ENCODE assay signal across 1 cellular context in the genomic region with DNA sequence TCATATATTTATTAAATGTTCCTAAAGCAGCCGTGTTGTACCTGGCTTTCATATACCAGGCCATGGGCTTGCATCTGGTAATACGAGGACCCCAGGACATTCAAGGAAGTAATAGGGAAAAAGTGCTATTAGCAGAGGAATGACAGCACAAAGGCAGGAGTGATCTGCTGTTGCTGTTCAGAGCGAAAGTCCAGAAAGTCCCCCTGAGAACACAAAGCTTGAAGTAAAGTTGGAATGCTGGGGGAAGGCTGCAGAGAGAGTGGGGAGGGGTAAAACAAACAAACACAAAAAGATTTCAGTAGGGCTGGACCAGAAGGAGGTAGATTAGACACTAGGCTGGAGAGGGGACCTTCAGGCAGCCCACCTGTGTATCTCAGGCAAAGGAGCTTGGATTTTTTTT.
TF ChIP-seq lines count a peak whose summit lies in the region.

No MANE protein-coding gene starts in this region.

TF ChIP-seq in HepG2, 621 proteins besides CTCF, POLR2A, EP300 and RAD21 (continues in another document):
- peak; percentile 45; the same call in 1 of the 2 replicates for TF ChIP-seq MED1 (CRISPR knock-in tag; IDR thresholded peaks at IDR 0.05)
- TF ChIP-seq ZNF44 (CRISPR knock-in tag; IDR thresholded peaks at IDR 0.05), result peak; percentile 100
- no peak for TF ChIP-seq KLF6 (CRISPR knock-in tag; IDR thresholded peaks at IDR 0.05)
- TF ChIP-seq RXRB (CRISPR knock-in tag; IDR thresholded peaks at IDR 0.05; ENCODE audit: borderline replicate concordance), result peak; percentile 47; the same call in 1 of the 2 replicates
- 0 out of 2 replicates have a peak, but pooled peaks have one; percentile 11 for TF ChIP-seq REPIN1 (CRISPR knock-in tag; IDR thresholded peaks at IDR 0.05; ENCODE audit: borderline replicate concordance, low read depth)
- 0 out of 2 replicates have a peak, but pooled peaks have one; percentile 6 for TF ChIP-seq SRF (IDR thresholded peaks at IDR 0.05; ENCODE audit: low read depth, low read length)
- TF ChIP-seq, protein P1, sequence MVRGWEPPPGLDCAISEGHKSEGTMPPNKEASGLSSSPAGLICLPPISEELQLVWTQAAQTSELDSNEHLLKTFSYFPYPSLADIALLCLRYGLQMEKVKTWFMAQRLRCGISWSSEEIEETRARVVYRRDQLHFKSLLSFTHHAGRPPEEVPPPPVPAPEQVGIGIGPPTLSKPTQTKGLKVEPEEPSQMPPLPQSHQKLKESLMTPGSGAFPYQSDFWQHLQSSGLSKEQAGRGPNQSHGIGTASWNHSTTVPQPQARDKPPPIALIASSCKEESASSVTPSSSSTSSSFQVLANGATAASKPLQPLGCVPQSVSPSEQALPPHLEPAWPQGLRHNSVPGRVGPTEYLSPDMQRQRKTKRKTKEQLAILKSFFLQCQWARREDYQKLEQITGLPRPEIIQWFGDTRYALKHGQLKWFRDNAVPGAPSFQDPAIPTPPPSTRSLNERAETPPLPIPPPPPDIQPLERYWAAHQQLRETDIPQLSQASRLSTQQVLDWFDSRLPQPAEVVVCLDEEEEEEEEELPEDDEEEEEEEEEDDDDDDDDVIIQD (CRISPR knock-in tag; IDR thresholded peaks at IDR 0.05; ENCODE audit: low read depth), result 0 out of 2 replicates have a peak, but pooled peaks have one; percentile 28
- TF ChIP-seq ETS1 (CRISPR knock-in tag; IDR thresholded peaks at IDR 0.05), result no peak
- TF ChIP-seq MLX (CRISPR knock-in tag; IDR thresholded peaks at IDR 0.05), result no peak
- TF ChIP-seq PHF8 (CRISPR knock-in tag; IDR thresholded peaks at IDR 0.05), result 0 out of 2 replicates have a peak, but pooled peaks have one; percentile 14
- TF ChIP-seq, protein P2, sequence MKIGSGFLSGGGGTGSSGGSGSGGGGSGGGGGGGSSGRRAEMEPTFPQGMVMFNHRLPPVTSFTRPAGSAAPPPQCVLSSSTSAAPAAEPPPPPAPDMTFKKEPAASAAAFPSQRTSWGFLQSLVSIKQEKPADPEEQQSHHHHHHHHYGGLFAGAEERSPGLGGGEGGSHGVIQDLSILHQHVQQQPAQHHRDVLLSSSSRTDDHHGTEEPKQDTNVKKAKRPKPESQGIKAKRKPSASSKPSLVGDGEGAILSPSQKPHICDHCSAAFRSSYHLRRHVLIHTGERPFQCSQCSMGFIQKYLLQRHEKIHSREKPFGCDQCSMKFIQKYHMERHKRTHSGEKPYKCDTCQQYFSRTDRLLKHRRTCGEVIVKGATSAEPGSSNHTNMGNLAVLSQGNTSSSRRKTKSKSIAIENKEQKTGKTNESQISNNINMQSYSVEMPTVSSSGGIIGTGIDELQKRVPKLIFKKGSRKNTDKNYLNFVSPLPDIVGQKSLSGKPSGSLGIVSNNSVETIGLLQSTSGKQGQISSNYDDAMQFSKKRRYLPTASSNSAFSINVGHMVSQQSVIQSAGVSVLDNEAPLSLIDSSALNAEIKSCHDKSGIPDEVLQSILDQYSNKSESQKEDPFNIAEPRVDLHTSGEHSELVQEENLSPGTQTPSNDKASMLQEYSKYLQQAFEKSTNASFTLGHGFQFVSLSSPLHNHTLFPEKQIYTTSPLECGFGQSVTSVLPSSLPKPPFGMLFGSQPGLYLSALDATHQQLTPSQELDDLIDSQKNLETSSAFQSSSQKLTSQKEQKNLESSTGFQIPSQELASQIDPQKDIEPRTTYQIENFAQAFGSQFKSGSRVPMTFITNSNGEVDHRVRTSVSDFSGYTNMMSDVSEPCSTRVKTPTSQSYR (CRISPR knock-in tag; IDR thresholded peaks at IDR 0.05; ENCODE audit: borderline replicate concordance), result peak; percentile 89; the same call in 1 of the 2 replicates
- TF ChIP-seq, protein P3, sequence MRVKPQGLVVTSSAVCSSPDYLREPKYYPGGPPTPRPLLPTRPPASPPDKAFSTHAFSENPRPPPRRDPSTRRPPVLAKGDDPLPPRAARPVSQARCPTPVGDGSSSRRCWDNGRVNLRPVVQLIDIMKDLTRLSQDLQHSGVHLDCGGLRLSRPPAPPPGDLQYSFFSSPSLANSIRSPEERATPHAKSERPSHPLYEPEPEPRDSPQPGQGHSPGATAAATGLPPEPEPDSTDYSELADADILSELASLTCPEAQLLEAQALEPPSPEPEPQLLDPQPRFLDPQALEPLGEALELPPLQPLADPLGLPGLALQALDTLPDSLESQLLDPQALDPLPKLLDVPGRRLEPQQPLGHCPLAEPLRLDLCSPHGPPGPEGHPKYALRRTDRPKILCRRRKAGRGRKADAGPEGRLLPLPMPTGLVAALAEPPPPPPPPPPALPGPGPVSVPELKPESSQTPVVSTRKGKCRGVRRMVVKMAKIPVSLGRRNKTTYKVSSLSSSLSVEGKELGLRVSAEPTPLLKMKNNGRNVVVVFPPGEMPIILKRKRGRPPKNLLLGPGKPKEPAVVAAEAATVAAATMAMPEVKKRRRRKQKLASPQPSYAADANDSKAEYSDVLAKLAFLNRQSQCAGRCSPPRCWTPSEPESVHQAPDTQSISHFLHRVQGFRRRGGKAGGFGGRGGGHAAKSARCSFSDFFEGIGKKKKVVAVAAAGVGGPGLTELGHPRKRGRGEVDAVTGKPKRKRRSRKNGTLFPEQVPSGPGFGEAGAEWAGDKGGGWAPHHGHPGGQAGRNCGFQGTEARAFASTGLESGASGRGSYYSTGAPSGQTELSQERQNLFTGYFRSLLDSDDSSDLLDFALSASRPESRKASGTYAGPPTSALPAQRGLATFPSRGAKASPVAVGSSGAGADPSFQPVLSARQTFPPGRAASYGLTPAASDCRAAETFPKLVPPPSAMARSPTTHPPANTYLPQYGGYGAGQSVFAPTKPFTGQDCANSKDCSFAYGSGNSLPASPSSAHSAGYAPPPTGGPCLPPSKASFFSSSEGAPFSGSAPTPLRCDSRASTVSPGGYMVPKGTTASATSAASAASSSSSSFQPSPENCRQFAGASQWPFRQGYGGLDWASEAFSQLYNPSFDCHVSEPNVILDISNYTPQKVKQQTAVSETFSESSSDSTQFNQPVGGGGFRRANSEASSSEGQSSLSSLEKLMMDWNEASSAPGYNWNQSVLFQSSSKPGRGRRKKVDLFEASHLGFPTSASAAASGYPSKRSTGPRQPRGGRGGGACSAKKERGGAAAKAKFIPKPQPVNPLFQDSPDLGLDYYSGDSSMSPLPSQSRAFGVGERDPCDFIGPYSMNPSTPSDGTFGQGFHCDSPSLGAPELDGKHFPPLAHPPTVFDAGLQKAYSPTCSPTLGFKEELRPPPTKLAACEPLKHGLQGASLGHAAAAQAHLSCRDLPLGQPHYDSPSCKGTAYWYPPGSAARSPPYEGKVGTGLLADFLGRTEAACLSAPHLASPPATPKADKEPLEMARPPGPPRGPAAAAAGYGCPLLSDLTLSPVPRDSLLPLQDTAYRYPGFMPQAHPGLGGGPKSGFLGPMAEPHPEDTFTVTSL (CRISPR knock-in tag; IDR thresholded peaks at IDR 0.05; ENCODE audit: borderline replicate concordance), result peak; percentile 76; the same call in 1 of the 2 replicates
- TF ChIP-seq POGZ (CRISPR knock-in tag; IDR thresholded peaks at IDR 0.05), result peak; percentile 72
- peak; percentile 76 for TF ChIP-seq HNF4G (IDR thresholded peaks at IDR 0.05; ENCODE audit: borderline replicate concordance, low read depth, low read length)
- TF ChIP-seq HNF4G (CRISPR knock-in tag; IDR thresholded peaks at IDR 0.05; ENCODE audit: borderline replicate concordance, low read depth), result no peak
- TF ChIP-seq MEIS2 (CRISPR knock-in tag; IDR thresholded peaks at IDR 0.05), result 0 out of 2 replicates have a peak, but pooled peaks have one; percentile 19
- peak; percentile 83 for TF ChIP-seq ZBTB7B (CRISPR knock-in tag; IDR thresholded peaks at IDR 0.05)
- TF ChIP-seq, protein P4, sequence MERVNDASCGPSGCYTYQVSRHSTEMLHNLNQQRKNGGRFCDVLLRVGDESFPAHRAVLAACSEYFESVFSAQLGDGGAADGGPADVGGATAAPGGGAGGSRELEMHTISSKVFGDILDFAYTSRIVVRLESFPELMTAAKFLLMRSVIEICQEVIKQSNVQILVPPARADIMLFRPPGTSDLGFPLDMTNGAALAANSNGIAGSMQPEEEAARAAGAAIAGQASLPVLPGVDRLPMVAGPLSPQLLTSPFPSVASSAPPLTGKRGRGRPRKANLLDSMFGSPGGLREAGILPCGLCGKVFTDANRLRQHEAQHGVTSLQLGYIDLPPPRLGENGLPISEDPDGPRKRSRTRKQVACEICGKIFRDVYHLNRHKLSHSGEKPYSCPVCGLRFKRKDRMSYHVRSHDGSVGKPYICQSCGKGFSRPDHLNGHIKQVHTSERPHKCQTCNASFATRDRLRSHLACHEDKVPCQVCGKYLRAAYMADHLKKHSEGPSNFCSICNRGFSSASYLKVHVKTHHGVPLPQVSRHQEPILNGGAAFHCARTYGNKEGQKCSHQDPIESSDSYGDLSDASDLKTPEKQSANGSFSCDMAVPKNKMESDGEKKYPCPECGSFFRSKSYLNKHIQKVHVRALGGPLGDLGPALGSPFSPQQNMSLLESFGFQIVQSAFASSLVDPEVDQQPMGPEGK (CRISPR knock-in tag; IDR thresholded peaks at IDR 0.05), result peak; percentile 85
- TF ChIP-seq SOX13 (IDR thresholded peaks at IDR 0.05), result no peak
- TF ChIP-seq SOX13 (CRISPR knock-in tag; conservative IDR thresholded peaks at IDR 0.05 in 1 of 2, IDR thresholded peaks at IDR 0.05 in 1 of 2), result peak in 1 of 2 experiments; percentile 77; a peak in 2 of 4 replicates
- TF ChIP-seq HOXA3 (CRISPR knock-in tag; IDR thresholded peaks at IDR 0.05), result peak; percentile 55; the same call in 1 of the 2 replicates
- peak; percentile 58; the same call in 1 of the 2 replicates for TF ChIP-seq HDAC2 (CRISPR knock-in tag; IDR thresholded peaks at IDR 0.05)
- peak; percentile 70 for TF ChIP-seq SOX5 (CRISPR knock-in tag; IDR thresholded peaks at IDR 0.05; ENCODE audit: borderline replicate concordance)
- TF ChIP-seq FOXJ3 (CRISPR knock-in tag; IDR thresholded peaks at IDR 0.05; ENCODE audit: borderline replicate concordance), result 0 out of 2 replicates have a peak, but pooled peaks have one; percentile 39
- peak; percentile 37; the same call in 1 of the 2 replicates for TF ChIP-seq SAP130 (CRISPR knock-in tag; IDR thresholded peaks at IDR 0.05; ENCODE audit: low read depth)
- no peak for TF ChIP-seq SOX6 (IDR thresholded peaks at IDR 0.05)
- peak; percentile 72 for TF ChIP-seq SOX6 (CRISPR knock-in tag; IDR thresholded peaks at IDR 0.05)
- TF ChIP-seq ZNF430 (CRISPR knock-in tag; IDR thresholded peaks at IDR 0.05), result no peak
- TF ChIP-seq, protein P5, sequence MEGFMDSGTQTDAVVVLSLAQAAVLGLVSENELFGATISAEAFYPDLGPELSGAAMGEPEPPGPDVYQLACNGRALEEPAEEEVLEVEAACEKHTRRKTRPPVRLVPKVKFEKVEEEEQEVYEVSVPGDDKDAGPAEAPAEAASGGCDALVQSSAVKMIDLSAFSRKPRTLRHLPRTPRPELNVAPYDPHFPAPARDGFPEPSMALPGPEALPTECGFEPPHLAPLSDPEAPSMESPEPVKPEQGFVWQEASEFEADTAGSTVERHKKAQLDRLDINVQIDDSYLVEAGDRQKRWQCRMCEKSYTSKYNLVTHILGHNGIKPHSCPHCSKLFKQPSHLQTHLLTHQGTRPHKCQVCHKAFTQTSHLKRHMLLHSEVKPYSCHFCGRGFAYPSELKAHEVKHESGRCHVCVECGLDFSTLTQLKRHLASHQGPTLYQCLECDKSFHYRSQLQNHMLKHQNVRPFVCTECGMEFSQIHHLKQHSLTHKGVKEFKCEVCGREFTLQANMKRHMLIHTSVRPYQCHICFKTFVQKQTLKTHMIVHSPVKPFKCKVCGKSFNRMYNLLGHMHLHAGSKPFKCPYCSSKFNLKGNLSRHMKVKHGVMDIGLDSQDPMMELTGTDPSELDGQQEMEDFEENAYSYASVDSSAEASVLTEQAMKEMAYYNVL (CRISPR knock-in tag; IDR thresholded peaks at IDR 0.05; ENCODE audit: borderline replicate concordance), result peak; percentile 97; the same call in 1 of the 2 replicates
- peak; percentile 48; the same call in 1 of the 2 replicates for TF ChIP-seq ZNF292 (CRISPR knock-in tag; IDR thresholded peaks at IDR 0.05; ENCODE audit: borderline replicate concordance, low read depth)
- peak; percentile 78 for TF ChIP-seq TEAD3 (CRISPR knock-in tag; optimal IDR thresholded peaks at IDR 0.05; ENCODE audit: borderline replicate concordance)
- TF ChIP-seq ZNF510 (CRISPR knock-in tag; IDR thresholded peaks at IDR 0.05; ENCODE audit: low read depth), result no peak
- peak; percentile 47; the same call in 1 of the 2 replicates for TF ChIP-seq FOXP4 (CRISPR knock-in tag; IDR thresholded peaks at IDR 0.05)
- TF ChIP-seq, protein P6, sequence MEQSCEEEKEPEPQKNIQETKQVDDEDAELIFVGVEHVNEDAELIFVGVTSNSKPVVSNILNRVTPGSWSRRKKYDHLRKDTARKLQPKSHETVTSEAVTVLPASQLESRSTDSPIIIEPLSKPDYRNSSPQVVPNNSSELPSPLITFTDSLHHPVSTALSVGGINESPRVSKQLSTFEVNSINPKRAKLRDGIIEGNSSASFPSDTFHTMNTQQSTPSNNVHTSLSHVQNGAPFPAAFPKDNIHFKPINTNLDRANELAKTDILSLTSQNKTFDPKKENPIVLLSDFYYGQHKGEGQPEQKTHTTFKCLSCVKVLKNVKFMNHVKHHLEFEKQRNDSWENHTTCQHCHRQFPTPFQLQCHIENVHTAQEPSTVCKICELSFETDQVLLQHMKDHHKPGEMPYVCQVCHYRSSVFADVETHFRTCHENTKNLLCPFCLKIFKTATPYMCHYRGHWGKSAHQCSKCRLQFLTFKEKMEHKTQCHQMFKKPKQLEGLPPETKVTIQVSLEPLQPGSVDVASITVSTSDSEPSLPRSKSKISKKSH (CRISPR knock-in tag; IDR thresholded peaks at IDR 0.05; ENCODE audit: borderline replicate concordance), result no peak
- TF ChIP-seq HDAC1 (CRISPR knock-in tag; IDR thresholded peaks at IDR 0.05), result peak; percentile 46; the same call in 1 of the 2 replicates
- no peak for TF ChIP-seq FOXA1 (IDR thresholded peaks at IDR 0.05)
- TF ChIP-seq FOXA1 (CRISPR knock-in tag; IDR thresholded peaks at IDR 0.05), result peak; percentile 55; the same call in 1 of the 2 replicates
